ENCODE assay signal across 35 cellular contexts in genomic region chr19:30112171-30112570, GRCh38.
"Had no signal": no experiment of that assay in that cellular context is flagged by ENCODE, and none has a peak within 500 bp of the region (broad histone marks: within the 10 kb centered on the region; RNA-seq: fewer than 3 reads in every experiment).

No MANE protein-coding gene starts in this region.

- H3K4me3 Mint-ChIP-seq: activated CD4-positive, alpha-beta memory T cell treated with anti-CD3 and anti-CD28 coated beads for 36 hours; activated CD4-positive, alpha-beta T cell treated with anti-CD3 and anti-CD28 coated beads for 36 hours; activated CD4-positive, alpha-beta T cell treated with anti-CD3 and anti-CD28 coated beads, Interleukin-2, amount 10 ng/mL, durations not matched to agents 24 days and 14 days; activated CD8-positive, alpha-beta memory T cell treated with anti-CD3 and anti-CD28 coated beads, Interleukin-2, amount 10 ng/mL, durations not matched to agents 7 days and 5 days; activated CD8-positive, alpha-beta T cell treated with anti-CD3 and anti-CD28 coated beads, Interleukin-2, amount 10 ng/mL, durations not matched to agents 7 days and 5 days; activated naive CD4-positive, alpha-beta T cell treated with anti-CD3 and anti-CD28 coated beads for 36 hours; activated naive CD4-positive, alpha-beta T cell treated with anti-CD3 and anti-CD28 coated beads, Interleukin-2, amount 50 U/mL, for 24 hours; activated naive CD8-positive, alpha-beta T cell treated with anti-CD3 and anti-CD28 coated beads for 36 hours; activated naive CD8-positive, alpha-beta T cell treated with anti-CD3 and anti-CD28 coated beads, Interleukin-2, amount 50 U/mL, for 24 hours; activated T-helper 1 cell treated with anti-CD3 and anti-CD28 coated beads, Interleukin-12 subunit alpha, Interleukin-12 subunit beta, Interleukin-2, Interleukin-4 antibody, amounts not matched to agents 30 ng/mL and 10 ng/mL and 1 ng/mL, durations not matched to agents 14 hours and 24 hours and 36 hours; brain; T-helper 17 cell; T-helper 2 cell treated with Interferon-gamma antibody and Interleukin-4, amounts not matched to agents 5 μg/mL and 100 μg/mL, for 36 hours had no signal

- H3K36me3 Mint-ChIP-seq: activated CD4-positive, alpha-beta memory T cell treated with anti-CD3 and anti-CD28 coated beads for 36 hours; activated CD8-positive, alpha-beta memory T cell treated with anti-CD3 and anti-CD28 coated beads, Interleukin-2, amount 10 ng/mL, durations not matched to agents 7 days and 5 days; activated naive CD4-positive, alpha-beta T cell treated with anti-CD3 and anti-CD28 coated beads, Interleukin-2, amount 50 U/mL, for 24 hours; activated naive CD8-positive, alpha-beta T cell treated with anti-CD3 and anti-CD28 coated beads for 36 hours; brain had no signal

- DNase-seq: activated CD4-positive, alpha-beta memory T cell treated with anti-CD3 and anti-CD28 coated beads for 36 hours; activated CD4-positive, alpha-beta T cell treated with anti-CD3 and anti-CD28 coated beads for 36 hours; activated CD4-positive, alpha-beta T cell treated with anti-CD3 and anti-CD28 coated beads, Interleukin-2, amount 10 ng/mL, durations not matched to agents 24 days and 14 days; activated CD4-positive, CD25-positive, alpha-beta regulatory T cell; activated CD4-positive, CD25-positive, alpha-beta regulatory T cell treated with anti-CD3 and anti-CD28 coated beads, Interleukin-2, amount 50 U/mL, for 72 hours; activated CD8-positive, alpha-beta memory T cell treated with anti-CD3 and anti-CD28 coated beads, Interleukin-2, amount 10 ng/mL, durations not matched to agents 7 days and 5 days; activated CD8-positive, alpha-beta memory T cell treated with anti-CD3 and anti-CD28 coated beads, Interleukin-2, amount 50 U/mL, for 4 hours; activated CD8-positive, alpha-beta T cell treated with anti-CD3 and anti-CD28 coated beads, Interleukin-2, amount 10 ng/mL, durations not matched to agents 7 days and 5 days; activated effector memory CD4-positive, alpha-beta T cell treated with anti-CD3 and anti-CD28 coated beads, Interleukin-2, amount 50 U/mL, for 16 hours; activated naive CD4-positive, alpha-beta T cell treated with anti-CD3 and anti-CD28 coated beads for 36 hours; activated naive CD8-positive, alpha-beta T cell treated with anti-CD3 and anti-CD28 coated beads for 36 hours; activated naive CD8-positive, alpha-beta T cell treated with anti-CD3 and anti-CD28 coated beads, Interleukin-2, amount 50 U/mL, for 24 hours; activated T-cell treated with anti-CD3 and anti-CD28 coated beads, Interleukin-2, amount 50 U/mL, for 1 hour; activated T-cell treated with anti-CD3 and anti-CD28 coated beads, Interleukin-2, amount 50 U/mL, for 48 hours; adrenal gland; amygdala; central memory CD4-positive, alpha-beta T cell; cerebellar nuclear complex; colonic mucosa; effector CD8-positive, alpha-beta T cell; esophagus squamous epithelium; foreskin melanocyte; T-helper 1 cell; T-helper 17 cell; T1000 had no signal

- H3K27ac ChIP-seq: adrenal gland, ascending aorta, breast epithelium, cardiac muscle cell, colonic mucosa, epithelial cell of prostate, esophagus squamous epithelium, gastroesophageal sphincter had no signal

- H3K27ac Mint-ChIP-seq: activated CD4-positive, alpha-beta memory T cell treated with anti-CD3 and anti-CD28 coated beads for 36 hours; activated CD4-positive, alpha-beta T cell treated with anti-CD3 and anti-CD28 coated beads for 36 hours; activated CD4-positive, alpha-beta T cell treated with anti-CD3 and anti-CD28 coated beads, Interleukin-2, amount 10 ng/mL, durations not matched to agents 24 days and 14 days; activated CD8-positive, alpha-beta memory T cell treated with anti-CD3 and anti-CD28 coated beads, Interleukin-2, amount 10 ng/mL, durations not matched to agents 7 days and 5 days; activated CD8-positive, alpha-beta T cell treated with anti-CD3 and anti-CD28 coated beads, Interleukin-2, amount 10 ng/mL, durations not matched to agents 7 days and 5 days; activated naive CD4-positive, alpha-beta T cell treated with anti-CD3 and anti-CD28 coated beads for 36 hours; activated naive CD4-positive, alpha-beta T cell treated with anti-CD3 and anti-CD28 coated beads, Interleukin-2, amount 50 U/mL, for 24 hours; activated naive CD8-positive, alpha-beta T cell treated with anti-CD3 and anti-CD28 coated beads for 36 hours; activated naive CD8-positive, alpha-beta T cell treated with anti-CD3 and anti-CD28 coated beads, Interleukin-2, amount 50 U/mL, for 24 hours; activated T-helper 1 cell treated with anti-CD3 and anti-CD28 coated beads, Interleukin-12 subunit alpha, Interleukin-12 subunit beta, Interleukin-2, Interleukin-4 antibody, amounts not matched to agents 30 ng/mL and 10 ng/mL and 1 ng/mL, durations not matched to agents 14 hours and 24 hours and 36 hours; activated T-helper 2 cell treated with anti-CD3 and anti-CD28 coated beads, Interferon-gamma antibody, Interleukin-2, Interleukin-4, amounts not matched to agents 10 μg/mL and 5 μg/mL and 100 μg/mL, durations not matched to agents 14 hours and 24 hours and 36 hours; brain; T-helper 17 cell; T-helper 2 cell treated with Interferon-gamma antibody and Interleukin-4, amounts not matched to agents 5 μg/mL and 100 μg/mL, for 36 hours had no signal

- H3K27me3 Mint-ChIP-seq: activated CD4-positive, alpha-beta memory T cell treated with anti-CD3 and anti-CD28 coated beads for 36 hours; activated CD4-positive, alpha-beta T cell treated with anti-CD3 and anti-CD28 coated beads, Interleukin-2, amount 10 ng/mL, durations not matched to agents 24 days and 14 days; activated naive CD8-positive, alpha-beta T cell treated with anti-CD3 and anti-CD28 coated beads, Interleukin-2, amount 50 U/mL, for 24 hours had no signal

- ATAC-seq: activated CD4-positive, alpha-beta T cell treated with anti-CD3 and anti-CD28 coated beads for 36 hours; activated CD8-positive, alpha-beta memory T cell treated with anti-CD3 and anti-CD28 coated beads, Interleukin-2, amount 10 ng/mL, durations not matched to agents 7 days and 5 days; activated CD8-positive, alpha-beta T cell treated with anti-CD3 and anti-CD28 coated beads, Interleukin-2, amount 10 ng/mL, durations not matched to agents 7 days and 5 days; activated naive CD8-positive, alpha-beta T cell treated with anti-CD3 and anti-CD28 coated beads, Interleukin-2, amount 50 U/mL, for 24 hours; gastroesophageal sphincter; T-helper 17 cell had no signal

- H3K4me1 Mint-ChIP-seq: activated CD4-positive, alpha-beta T cell treated with anti-CD3 and anti-CD28 coated beads for 36 hours; activated CD4-positive, alpha-beta T cell treated with anti-CD3 and anti-CD28 coated beads, Interleukin-2, amount 10 ng/mL, durations not matched to agents 24 days and 14 days; activated CD8-positive, alpha-beta memory T cell treated with anti-CD3 and anti-CD28 coated beads, Interleukin-2, amount 10 ng/mL, durations not matched to agents 7 days and 5 days; activated naive CD4-positive, alpha-beta T cell treated with anti-CD3 and anti-CD28 coated beads, Interleukin-2, amount 50 U/mL, for 24 hours; activated naive CD8-positive, alpha-beta T cell treated with anti-CD3 and anti-CD28 coated beads for 36 hours; activated naive CD8-positive, alpha-beta T cell treated with anti-CD3 and anti-CD28 coated beads, Interleukin-2, amount 50 U/mL, for 24 hours; T-helper 17 cell had no signal

- H3K9me3 Mint-ChIP-seq: activated CD4-positive, alpha-beta memory T cell treated with anti-CD3 and anti-CD28 coated beads for 36 hours; activated CD4-positive, alpha-beta T cell treated with anti-CD3 and anti-CD28 coated beads, Interleukin-2, amount 10 ng/mL, durations not matched to agents 24 days and 14 days; activated naive CD4-positive, alpha-beta T cell treated with anti-CD3 and anti-CD28 coated beads for 36 hours; activated naive CD4-positive, alpha-beta T cell treated with anti-CD3 and anti-CD28 coated beads, Interleukin-2, amount 50 U/mL, for 24 hours; activated naive CD8-positive, alpha-beta T cell treated with anti-CD3 and anti-CD28 coated beads for 36 hours; activated naive CD8-positive, alpha-beta T cell treated with anti-CD3 and anti-CD28 coated beads, Interleukin-2, amount 50 U/mL, for 24 hours; activated T-helper 1 cell treated with anti-CD3 and anti-CD28 coated beads, Interleukin-12 subunit alpha, Interleukin-12 subunit beta, Interleukin-2, Interleukin-4 antibody, amounts not matched to agents 30 ng/mL and 10 ng/mL and 1 ng/mL, durations not matched to agents 14 hours and 24 hours and 36 hours; activated T-helper 2 cell treated with anti-CD3 and anti-CD28 coated beads, Interferon-gamma antibody, Interleukin-2, Interleukin-4, amounts not matched to agents 10 μg/mL and 5 μg/mL and 100 μg/mL, durations not matched to agents 14 hours and 24 hours and 36 hours; T-helper 2 cell treated with Interferon-gamma antibody and Interleukin-4, amounts not matched to agents 5 μg/mL and 100 μg/mL, for 36 hours had no signal
